Comparison of ENCODE assay signal across 16 cellular contexts in the genomic region with DNA sequence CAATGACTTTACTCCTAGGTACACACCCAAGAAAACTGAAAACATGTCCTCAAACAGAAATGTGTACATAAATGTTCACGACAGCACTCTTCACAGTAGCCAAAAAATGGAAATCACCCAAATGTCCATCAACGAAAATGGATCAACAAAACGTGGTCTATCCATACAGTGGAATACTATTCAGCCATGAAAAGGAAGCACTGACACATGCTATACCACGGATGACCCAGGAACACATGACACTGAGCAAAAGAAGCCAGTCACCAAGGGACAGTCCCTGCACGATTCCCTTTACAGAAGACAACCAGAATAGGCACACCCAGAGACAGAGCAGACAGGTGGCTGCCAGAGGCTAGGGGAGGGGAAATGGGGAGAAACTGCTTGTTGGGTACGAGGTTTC. TPM values are rescaled to one million over a fixed set of nuclear protein-coding genes. Genes with fewer than 3 reads are reported as not detected.
DNase-seq lines count a peak whose midpoint lies in the region; ATAC-seq, FAIRE-seq and TF ChIP-seq lines count a peak whose summit lies in the region.
"Had no signal": no experiment of that assay in that cellular context is flagged by ENCODE, and none has a peak within 500 bp of the region (broad histone marks: within the 10 kb centered on the region; RNA-seq: fewer than 3 reads in every experiment).

No MANE protein-coding gene starts in this region.

- no peak overlapping the region for H2BK15ac ChIP-seq in H1 (ENCODE audit: low read length)

- H2AK5ac ChIP-seq in H1 (ENCODE audit: low read depth, low read length): no peak overlapping the region

- CTCF ChIA-PET in SK-N-SH (lab: Yijun Ruan, JAX) (no interaction called here), H1 (lab: Charles Lee; ENCODE audit: partially characterized antibody) (no interaction called here)

- H3K9me2 ChIP-seq in SK-N-SH: no peaks in the 10 kb centered on the region

- peak overlapping the region; percentile 43 for H3K27ac Mint-ChIP-seq in stimulated activated effector memory CD8-positive, alpha-beta T cell treated with anti-CD3 and anti-CD28 coated beads, Interleukin-12 subunit alpha, Interleukin-12 subunit beta, amount 100 ng/mL, for 72 hours
- H3K27ac Mint-ChIP-seq in osteocyte (ENCODE audit: unreplicated experiment): no peak overlapping the region
- H3K27ac Mint-ChIP-seq: CD4-positive, CD25-positive, alpha-beta regulatory T cell had no signal

- 0 out of 2 replicates have a peak, but pooled peaks cover 6% of the 10 kb centered on the region for H3K9me3 ChIP-seq in SK-N-SH
- peaks cover 0 to 5% of the 10 kb centered on the region in 2 experiments; a peak in 1 of 4 replicates for H3K9me3 ChIP-seq in H1 (ENCODE audit: insufficient read depth in 2 of 2, low read depth in 1 of 2, low read length in 1 of 2)

- no peak overlapping the region for H2BK120ac ChIP-seq in H1 (replicated peaks; ENCODE audit: low read depth, low read length)

- no peak overlapping the region for H3K4me3 Mint-ChIP-seq in stimulated activated effector memory CD8-positive, alpha-beta T cell treated with anti-CD3 and anti-CD28 coated beads, Interleukin-12 subunit alpha, Interleukin-12 subunit beta, amount 100 ng/mL, for 72 hours
- no peak overlapping the region for H3K4me3 Mint-ChIP-seq in osteocyte (ENCODE audit: unreplicated experiment)
- H3K4me3 Mint-ChIP-seq: CD4-positive, CD25-positive, alpha-beta regulatory T cell had no signal

- no peak overlapping the region for H3K23ac ChIP-seq in H1 (ENCODE audit: insufficient read length)

- WGBS in SK-N-SH (ENCODE audit: low lambda C conversion rate): 92% methylated on average over 6 of the region's 6 CpGs
- 92% methylated on average over 6 of the region's 6 CpGs; no CpG with 5 or more reads in 1 of the 2 experiments for WGBS in H1 (ENCODE audit: extremely low coverage in 1 of 2, insufficient coverage in 1 of 2, insufficient read length in 1 of 2, insufficient replicate concordance in 2 of 2, low coverage in 1 of 2, low lambda C conversion rate in 2 of 2, missing lambda C conversion rate in 1 of 2), 2 experiments

- H4K8ac ChIP-seq in H1 (ENCODE audit: extremely low read depth, insufficient read depth, low read length): no peak overlapping the region

- H3K4me1 ChIP-seq in SK-N-SH (ENCODE audit: control insufficient read depth in 1 of 2, insufficient read depth in 2 of 2, low read depth in 1 of 2, low read length in 1 of 2) (no peaks in the 10 kb centered on the region), H1 (replicated peaks in 1 of 4; ENCODE audit: control insufficient read depth in 3 of 4, insufficient read depth in 4 of 4, low read length in 3 of 4) (no peaks in the 10 kb centered on the region)

- no peaks in the 10 kb centered on the region; the same call in none of the 2 replicates for H3K79me1 ChIP-seq in H1 (ENCODE audit: low read depth, low read length)

- H2BK20ac ChIP-seq in H1 (ENCODE audit: low read length): no peak overlapping the region

- no peak overlapping the region for H2BK5ac ChIP-seq in H1 (ENCODE audit: low read depth, low read length)

- DNase-seq in SK-N-SH: no peak
- DNase-seq in H1 (ENCODE audit: low read depth in 1 of 2, low spot score in 2 of 2): no peak
- DNase-seq in stimulated activated effector memory CD8-positive, alpha-beta T cell treated with anti-CD3 and anti-CD28 coated beads, Interleukin-12 subunit alpha, Interleukin-12 subunit beta, amount 100 ng/mL, for 72 hours (ENCODE audit: low spot score in 2 of 2): no peak
- DNase-seq in osteocyte (ENCODE audit: extremely low spot score, unreplicated experiment): no peak
- DNase-seq: ACHN; CD4-positive, CD25-positive, alpha-beta regulatory T cell; DMS 273 treated with DMSO at 0.1 percent for 48 hours; GM23248; H7 had no signal

- no peak for ATAC-seq in SK-N-SH treated with all-trans-retinoic acid at 6 μM for 48 hours
- ATAC-seq in stimulated activated effector memory CD8-positive, alpha-beta T cell treated with anti-CD3 and anti-CD28 coated beads, Interleukin-12 subunit alpha, Interleukin-12 subunit beta, amount 100 ng/mL, for 72 hours: no peak
- ATAC-seq in HG03196 (IDR thresholded peaks at IDR 0.05; ENCODE audit: unreplicated experiment): no peak

- H3K4me3 ChIP-seq in SK-N-SH (ENCODE audit: low read depth in 2 of 2, low read length in 1 of 2): no peak overlapping the region
- no peak overlapping the region for H3K4me3 ChIP-seq in H1 (ENCODE audit: extremely low read depth in 1 of 4, insufficient read depth in 2 of 4, low read depth in 3 of 4, low read length in 4 of 4)
- H3K4me3 ChIP-seq: BLaER1 treated with 17β-estradiol and CSF1 and Interleukin-3, amounts not matched to agents 10 nM and 100 nM; GM23248 had no signal

- no peak overlapping the region for H3K4ac ChIP-seq in H1 (replicated peaks; ENCODE audit: insufficient read length, low read depth, low read length)

- H3K27me3 Mint-ChIP-seq in osteocyte (ENCODE audit: unreplicated experiment): no peaks in the 10 kb centered on the region

- no peak overlapping the region for H4K91ac ChIP-seq in H1 (replicated peaks; ENCODE audit: insufficient read length, low read length)

- TF ChIP-seq RAD21 in SK-N-SH (IDR thresholded peaks at IDR 0.05; ENCODE audit: low read length) (no peak), H1 (IDR thresholded peaks at IDR 0.05 in 1 of 2, conservative IDR thresholded peaks at IDR 0.05 in 1 of 2; ENCODE audit: low read depth in 2 of 2, low read length in 2 of 2) (no peak)

- no peaks in the 10 kb centered on the region for H4K20me1 ChIP-seq in SK-N-SH (ENCODE audit: insufficient read depth)
- peaks cover 3 to 9% of the 10 kb centered on the region in 2 experiments for H4K20me1 ChIP-seq in H1 (replicated peaks in 1 of 2; ENCODE audit: control insufficient read depth in 1 of 2, insufficient read depth in 2 of 2, low read length in 2 of 2)

- H3F3A ChIP-seq in SK-N-SH (replicated peaks; ENCODE audit: insufficient read depth): peaks cover 3% of the 10 kb centered on the region

- no peak overlapping the region for H3K14ac ChIP-seq in H1 (ENCODE audit: insufficient read length)

- POLR2A ChIA-PET in SK-N-SH (lab: Yijun Ruan, JAX) (interaction anchor here (1.1 kb wide), 1 partner anchor 10 kb away, joined by 4 read pairs; no protein-coding TSS in a partner anchor), H1 (lab: Charles Lee; ENCODE audit: partially characterized antibody) (interaction anchor here (0.7 to 1.4 kb wide), 2 partner anchors 11 kb away, joined by 3 read pairs; partner anchors contain the start of gene ZNF500)

- no peaks in the 10 kb centered on the region for H3K9me3 Mint-ChIP-seq in stimulated activated effector memory CD8-positive, alpha-beta T cell treated with anti-CD3 and anti-CD28 coated beads, Interleukin-12 subunit alpha, Interleukin-12 subunit beta, amount 100 ng/mL, for 72 hours
- no peaks in the 10 kb centered on the region for H3K9me3 Mint-ChIP-seq in osteocyte (ENCODE audit: unreplicated experiment)

- H4K5ac ChIP-seq in H1 (ENCODE audit: insufficient read length, low read depth, low read length): no peak overlapping the region

- H2AFZ ChIP-seq in SK-N-SH (ENCODE audit: low read depth) (no peak overlapping the region), H1 (ENCODE audit: low read length) (no peak overlapping the region)
- H2AFZ ChIP-seq: GM23248 had no signal

- H3K9ac ChIP-seq in SK-N-SH (no peak overlapping the region), H1 (replicated peaks in 1 of 4; ENCODE audit: extremely low read depth in 1 of 4, low read depth in 3 of 4, low read length in 3 of 4) (no peak overlapping the region)
- H3K9ac ChIP-seq: BLaER1 treated with 17β-estradiol and CSF1 and Interleukin-3, amounts not matched to agents 10 nM and 100 nM; GM23248 had no signal

- no peak for FAIRE-seq in H1 (lab: Jason Lieb, UNC)
- FAIRE-seq: GM18507 had no signal

- no peak for TF ChIP-seq POLR2A in H1 (IDR thresholded peaks at IDR 0.05; ENCODE audit: control extremely low read depth in 1 of 2, low read depth in 2 of 2, low read length in 2 of 2)

- H2BK12ac ChIP-seq in H1 (ENCODE audit: low read depth, low read length): no peak overlapping the region

- peaks cover 87% of the 10 kb centered on the region for H3K36me3 Mint-ChIP-seq in stimulated activated effector memory CD8-positive, alpha-beta T cell treated with anti-CD3 and anti-CD28 coated beads, Interleukin-12 subunit alpha, Interleukin-12 subunit beta, amount 100 ng/mL, for 72 hours
- peaks cover 37% of the 10 kb centered on the region for H3K36me3 Mint-ChIP-seq in osteocyte (ENCODE audit: unreplicated experiment)

- no peaks in the 10 kb centered on the region for H3K23me2 ChIP-seq in H1 (ENCODE audit: low read depth, low read length)

- H3K56ac ChIP-seq in H1 (replicated peaks; ENCODE audit: insufficient read length, low read depth, low read length): no peak overlapping the region

- peaks cover 6% of the 10 kb centered on the region for H3K4me1 Mint-ChIP-seq in stimulated activated effector memory CD8-positive, alpha-beta T cell treated with anti-CD3 and anti-CD28 coated beads, Interleukin-12 subunit alpha, Interleukin-12 subunit beta, amount 100 ng/mL, for 72 hours
- H3K4me1 Mint-ChIP-seq in osteocyte (ENCODE audit: unreplicated experiment): no peaks in the 10 kb centered on the region

- H3K27ac ChIP-seq in SK-N-SH (ENCODE audit: low read depth in 2 of 2, low read length in 1 of 2) (no peak overlapping the region), H1 (ENCODE audit: low read depth, low read length) (no peak overlapping the region)
- H3K27ac ChIP-seq: 22Rv1; BLaER1 treated with 17β-estradiol and CSF1 and Interleukin-3, amounts not matched to agents 10 nM and 100 nM; GM23248 had no signal

- H3K27me3 ChIP-seq in SK-N-SH (ENCODE audit: insufficient read depth) (no peaks in the 10 kb centered on the region), H1 (replicated peaks in 1 of 4; ENCODE audit: control insufficient read depth in 3 of 4, extremely low read depth in 1 of 4, insufficient read depth in 3 of 4, low read length in 3 of 4) (no peaks in the 10 kb centered on the region)
- H3K27me3 ChIP-seq: BLaER1 treated with 17β-estradiol and CSF1 and Interleukin-3, amounts not matched to agents 10 nM and 100 nM had no signal

- H3K4me2 ChIP-seq in SK-N-SH (no peak overlapping the region), H1 (ENCODE audit: insufficient read depth in 1 of 2, low read depth in 2 of 2, low read length in 2 of 2) (no peak overlapping the region)
- H3K4me2 ChIP-seq: BLaER1 treated with 17β-estradiol and CSF1 and Interleukin-3, amounts not matched to agents 10 nM and 100 nM had no signal

- H3K36me3 ChIP-seq in SK-N-SH (replicated peaks in 1 of 2; ENCODE audit: control insufficient read depth in 1 of 2, insufficient read depth in 2 of 2, low read length in 1 of 2) (peaks cover 45 to 61% of the 10 kb centered on the region in 2 experiments), H1 (ENCODE audit: control insufficient read depth in 2 of 4, insufficient read depth in 4 of 4, low read length in 3 of 4) (peaks cover 14 to 53% (median 36%) of the 10 kb centered on the region in 4 experiments; a peak in 7 of 8 replicates)

- H3K79me2 ChIP-seq in SK-N-SH (ENCODE audit: insufficient read depth) (no peaks in the 10 kb centered on the region), H1 (ENCODE audit: control insufficient read depth in 1 of 2, insufficient read depth in 2 of 2, low read length in 2 of 2) (no peaks in the 10 kb centered on the region)

- TF ChIP-seq CTCF in SK-N-SH (IDR thresholded peaks at IDR 0.05) (no peak), H1 (IDR thresholded peaks at IDR 0.05; ENCODE audit: control extremely low read depth in 1 of 3, insufficient read depth in 1 of 3, low read depth in 1 of 3, low read length in 3 of 3) (no peak), osteocyte (IDR thresholded peaks at IDR 0.05) (no peak)

- TF ChIP-seq EP300 in SK-N-SH (IDR thresholded peaks at IDR 0.05; ENCODE audit: borderline replicate concordance in 1 of 2, low read depth in 1 of 2, low read length in 1 of 2): no peak
- no peak for TF ChIP-seq EP300 in H1 (IDR thresholded peaks at IDR 0.05; ENCODE audit: borderline replicate concordance in 1 of 2, low read depth in 2 of 2, low read length in 2 of 2)

- no peak overlapping the region for H3K18ac ChIP-seq in H1 (ENCODE audit: extremely low read depth, low read length)

RNA-seq across cellular contexts. Expression of gene ZNF500, which starts 11.3 kb away (rescaled TPM):
- 6.3 and 8.2 TPM in 2 replicates for polyA plus RNA-seq in SK-N-SH (2012; rRNA removed)
- 1.7 and 3.7 TPM in 2 replicates for polyA plus RNA-seq in SK-N-SH (2012; cell fraction: cytosol; rRNA removed)
- polyA plus RNA-seq in SK-N-SH (2012; cell fraction: nucleus; rRNA removed): 28.9 and 36.0 TPM in 2 replicates
- total RNA-seq in H1 (2021; fragmentation: NEBNext Ultra II Directional; extraction: Animal tissue kit (Norgen Biotek cat#: 25700)): 10.4 and 13.4 TPM in 2 replicates
- polyA plus RNA-seq in H1 (2011; rRNA removed): 10.3 and 11.8 TPM in 2 replicates
- 9.9 TPM for polyA plus RNA-seq in H1 (2011; cell fraction: cytosol; rRNA removed)
- 12.8 TPM for polyA plus RNA-seq in H1 (2011; cell fraction: nucleus; rRNA removed)
- polyA plus RNA-seq in H1 (2012, experiment 1 of 2): 4.6 to 9.2 TPM (median 7.7 TPM) in 4 replicates
- polyA plus RNA-seq in H1 (2012, experiment 2 of 2): 7.0 TPM
- 5.9 TPM for polyA plus RNA-seq in H1 (2013, experiment 1 of 2)
- 5.5 TPM for polyA plus RNA-seq in H1 (2013, experiment 2 of 2)
- polyA minus RNA-seq in H1 (2011; rRNA and poly(A)+ RNA removed): 8.3 and 9.7 TPM in 2 replicates
- polyA minus RNA-seq in H1 (2011; cell fraction: cytosol; rRNA and poly(A)+ RNA removed): 8.7 TPM
- 12.6 TPM for polyA minus RNA-seq in H1 (2011; cell fraction: nucleus; rRNA and poly(A)+ RNA removed)
- total RNA-seq in osteocyte: 22.8 and 23.5 TPM in 2 replicates

RNA-seq across cellular contexts. Expression of gene DNAAF8, which starts 21.4 kb away (rescaled TPM):
- 2.4 and 3.1 TPM in 2 replicates for polyA plus RNA-seq in SK-N-SH (2012; rRNA removed)
- polyA plus RNA-seq in SK-N-SH (2012; cell fraction: cytosol; rRNA removed): 1.7 and 2.1 TPM in 2 replicates
- 2.5 and 3.1 TPM in 2 replicates for polyA plus RNA-seq in SK-N-SH (2012; cell fraction: nucleus; rRNA removed)
- 0.17 TPM in 1 of 2 replicates, not detected in the other for total RNA-seq in H1 (2021; fragmentation: NEBNext Ultra II Directional; extraction: Animal tissue kit (Norgen Biotek cat#: 25700))
- polyA plus RNA-seq in H1 (2011; rRNA removed): 0.39 and 0.58 TPM in 2 replicates
- 0.35 TPM for polyA plus RNA-seq in H1 (2011; cell fraction: cytosol; rRNA removed)
- 0.58 TPM for polyA plus RNA-seq in H1 (2011; cell fraction: nucleus; rRNA removed)
- 0.13 to 0.75 TPM (median 0.35 TPM) in 4 replicates for polyA plus RNA-seq in H1 (2012, experiment 1 of 2)
- 0.25 TPM for polyA plus RNA-seq in H1 (2012, experiment 2 of 2)
- 0.24 TPM for polyA plus RNA-seq in H1 (2013, experiment 1 of 2)
- 0.15 TPM for polyA plus RNA-seq in H1 (2013, experiment 2 of 2)
- polyA minus RNA-seq in H1 (2011; rRNA and poly(A)+ RNA removed): 0.28 TPM in 1 of 2 replicates, not detected in the other
- not detected for polyA minus RNA-seq in H1 (2011; cell fraction: cytosol; rRNA and poly(A)+ RNA removed)
- 0.50 TPM for polyA minus RNA-seq in H1 (2011; cell fraction: nucleus; rRNA and poly(A)+ RNA removed)
- total RNA-seq in osteocyte: 1.2 and 1.7 TPM in 2 replicates
- total RNA-seq: CD4-positive, CD25-positive, alpha-beta regulatory T cell; HT1080 had no signal

RNA-seq across cellular contexts. Expression of gene ANKS3, which starts 21.6 kb away (rescaled TPM):
- polyA plus RNA-seq in SK-N-SH (2012; rRNA removed) (42.2 and 43.9 TPM in 2 replicates), H1 (2011; rRNA removed) (15.5 and 23.9 TPM in 2 replicates)
- 15.6 and 21.8 TPM in 2 replicates for polyA plus RNA-seq in SK-N-SH (2012; cell fraction: cytosol; rRNA removed)
- polyA plus RNA-seq in SK-N-SH (2012; cell fraction: nucleus; rRNA removed): 145 and 161 TPM in 2 replicates
- 23.9 and 27.5 TPM in 2 replicates for total RNA-seq in H1 (2021; fragmentation: NEBNext Ultra II Directional; extraction: Animal tissue kit (Norgen Biotek cat#: 25700))
- polyA plus RNA-seq in H1 (2011; cell fraction: cytosol; rRNA removed): 25.6 TPM
- polyA plus RNA-seq in H1 (2011; cell fraction: nucleus; rRNA removed): 58.7 TPM
- 14.0 to 22.5 TPM (median 21.4 TPM) in 4 replicates for polyA plus RNA-seq in H1 (2012, experiment 1 of 2)
- 9.9 TPM for polyA plus RNA-seq in H1 (2012, experiment 2 of 2)
- 12.8 TPM for polyA plus RNA-seq in H1 (2013, experiment 1 of 2)
- 10.2 TPM for polyA plus RNA-seq in H1 (2013, experiment 2 of 2)
- polyA minus RNA-seq in H1 (2011; rRNA and poly(A)+ RNA removed): 23.7 and 24.2 TPM in 2 replicates
- 13.2 TPM for polyA minus RNA-seq in H1 (2011; cell fraction: cytosol; rRNA and poly(A)+ RNA removed)
- polyA minus RNA-seq in H1 (2011; cell fraction: nucleus; rRNA and poly(A)+ RNA removed): 30.4 TPM
- 30.0 TPM in 2 replicates for total RNA-seq in osteocyte

RNA-seq across cellular contexts. Expression of gene SEPTIN12, which starts 32.5 kb away (rescaled TPM):
- polyA plus RNA-seq in SK-N-SH (2012; rRNA removed) (0.07 TPM in 1 of 2 replicates, not detected in the other), H1 (2011; rRNA removed) (0.08 and 0.24 TPM in 2 replicates)
- polyA plus RNA-seq in SK-N-SH (2012; cell fraction: cytosol; rRNA removed): not detected in 2 replicates
- polyA plus RNA-seq in SK-N-SH (2012; cell fraction: nucleus; rRNA removed): 0.10 and 0.49 TPM in 2 replicates
- total RNA-seq in H1 (2021; fragmentation: NEBNext Ultra II Directional; extraction: Animal tissue kit (Norgen Biotek cat#: 25700)): not detected in 2 replicates
- polyA plus RNA-seq in H1 (2011; cell fraction: cytosol; rRNA removed): 0.27 TPM
- 1.8 TPM for polyA plus RNA-seq in H1 (2011; cell fraction: nucleus; rRNA removed)
- 0.31 TPM in 1 of 4 replicates, not detected in the others for polyA plus RNA-seq in H1 (2012, experiment 1 of 2)
- polyA plus RNA-seq in H1 (2012, experiment 2 of 2): not detected
- 0.39 TPM for polyA plus RNA-seq in H1 (2013, experiment 1 of 2)
- 0.31 TPM for polyA plus RNA-seq in H1 (2013, experiment 2 of 2)
- polyA minus RNA-seq in H1 (2011; rRNA and poly(A)+ RNA removed): not detected in 2 replicates
- not detected for polyA minus RNA-seq in H1 (2011; cell fraction: cytosol; rRNA and poly(A)+ RNA removed)
- polyA minus RNA-seq in H1 (2011; cell fraction: nucleus; rRNA and poly(A)+ RNA removed): not detected
- not detected in 2 replicates for total RNA-seq in osteocyte
- total RNA-seq: Daoy, GM23248, H7, HT1080 had no signal
- polyA plus RNA-seq: CD4-positive, CD25-positive, alpha-beta regulatory T cell; GM23248 had no signal

RNA-seq across cellular contexts. Expression of gene SMIM22, which starts 39.5 kb away (rescaled TPM):
- not detected in 2 replicates for polyA plus RNA-seq in SK-N-SH (2012; rRNA removed)
- polyA plus RNA-seq in SK-N-SH (2012; cell fraction: cytosol; rRNA removed): not detected in 2 replicates
- not detected in 2 replicates for polyA plus RNA-seq in SK-N-SH (2012; cell fraction: nucleus; rRNA removed)
- not detected in 2 replicates for total RNA-seq in H1 (2021; fragmentation: NEBNext Ultra II Directional; extraction: Animal tissue kit (Norgen Biotek cat#: 25700))
- not detected in 2 replicates for polyA plus RNA-seq in H1 (2011; rRNA removed)
- not detected for polyA plus RNA-seq in H1 (2011; cell fraction: cytosol; rRNA removed)
- polyA plus RNA-seq in H1 (2011; cell fraction: nucleus; rRNA removed): 0.73 TPM
- polyA plus RNA-seq in H1 (2012, experiment 1 of 2): 0.84 to 1.9 TPM (median 1.3 TPM) in 3 of 4 replicates, not detected in the other
- polyA plus RNA-seq in H1 (2012, experiment 2 of 2): 7.6 TPM
- polyA plus RNA-seq in H1 (2013, experiment 1 of 2): 1.1 TPM
- 0.53 TPM for polyA plus RNA-seq in H1 (2013, experiment 2 of 2)
- polyA minus RNA-seq in H1 (2011; rRNA and poly(A)+ RNA removed): not detected in 2 replicates
- not detected for polyA minus RNA-seq in H1 (2011; cell fraction: cytosol; rRNA and poly(A)+ RNA removed)
- polyA minus RNA-seq in H1 (2011; cell fraction: nucleus; rRNA and poly(A)+ RNA removed): not detected
- not detected in 2 replicates for total RNA-seq in osteocyte
- total RNA-seq: CD4-positive, CD25-positive, alpha-beta regulatory T cell; Daoy; GM23248; H7; HT1080 had no signal
- polyA plus RNA-seq: CD4-positive, CD25-positive, alpha-beta regulatory T cell; GM23248 had no signal
